In the genomic region with DNA sequence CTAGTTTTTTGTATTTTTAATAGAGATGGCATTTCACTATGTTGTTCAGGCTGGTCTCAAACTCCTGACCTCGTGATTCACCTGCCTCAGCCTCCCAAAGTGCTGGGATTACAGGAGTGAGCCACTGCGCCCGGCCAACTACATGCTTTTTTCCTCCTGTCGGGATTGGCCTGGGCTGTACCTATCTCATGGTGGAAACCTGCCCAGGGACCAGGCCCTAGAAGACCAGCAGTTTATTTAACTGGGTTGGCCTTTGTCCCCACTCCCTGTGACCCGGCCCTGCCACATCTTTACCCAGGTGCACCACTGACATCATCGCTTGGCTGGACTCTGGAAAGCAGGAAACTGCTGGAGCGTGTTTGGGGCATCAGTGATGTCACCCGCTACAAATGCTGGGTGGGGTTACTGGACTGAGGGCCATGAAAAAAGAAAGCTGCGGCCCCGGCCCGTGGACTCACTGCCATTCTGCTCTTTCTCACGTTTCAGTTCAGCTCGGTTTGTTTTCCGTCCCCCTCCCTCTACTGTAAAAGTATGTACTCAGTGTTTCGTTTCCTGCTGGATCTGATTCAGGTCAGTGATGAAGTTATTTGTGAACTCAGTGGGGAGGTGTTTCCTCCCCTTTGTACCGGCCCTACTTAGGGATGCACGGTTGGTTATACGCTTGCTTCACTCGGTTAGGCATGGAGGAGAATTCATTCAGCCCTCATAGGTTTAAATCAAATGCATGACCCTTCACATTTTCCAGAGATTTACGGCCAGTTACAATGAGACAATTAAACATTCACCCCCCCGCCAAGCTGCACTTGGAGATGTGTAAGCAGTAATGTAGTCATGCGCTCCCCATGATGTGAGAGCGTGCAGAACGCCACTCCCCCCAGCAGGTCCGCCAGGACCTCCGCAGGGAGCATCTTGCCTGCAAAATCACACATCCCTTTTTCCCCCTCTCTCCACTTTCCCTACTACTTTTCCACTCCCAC, we compare ENCODE assay signal across 8 cellular contexts.
DNase-seq lines count a peak whose midpoint lies in the region; ATAC-seq and TF ChIP-seq lines count a peak whose summit lies in the region.

No MANE protein-coding gene starts in this region.

- POLR2A ChIA-PET in Caco-2 (lab: Charles Lee) = no interaction called here

- H3K9me3 ChIP-seq in Caco-2 = no peaks in the 10 kb centered on the region

- peaks cover 7% of the 10 kb centered on the region for H3K4me1 Mint-ChIP-seq in Caco-2 (ENCODE audit: low read depth, unreplicated experiment)
- H3K4me1 Mint-ChIP-seq in endothelial cell (ENCODE audit: unreplicated experiment) = peaks cover 72% of the 10 kb centered on the region
- H3K4me1 Mint-ChIP-seq in stimulated activated effector memory CD8-positive, alpha-beta T cell treated with anti-CD3 and anti-CD28 coated beads, Interleukin-12 subunit alpha, Interleukin-12 subunit beta, amount 100 ng/mL, for 72 hours = no peaks in the 10 kb centered on the region
- H3K4me1 Mint-ChIP-seq in natural killer cell = no peaks in the 10 kb centered on the region

- no TSS peak for BruUV-seq in Caco-2 (replicated peaks; lab: Mats Ljungman, UMichigan)

- DNase-seq in Caco-2 (peak in 1 of 2 experiments; percentile 59), NCI-H345 (lab: John Stamatoyannopoulos, UW) (peak; percentile 91), endothelial cell (ENCODE audit: low spot score) (peak; percentile 45), myocyte (ENCODE audit: low read depth) (peak; percentile 55), HCEC 1CT (no peak), natural killer cell (no peak)
- DNase-seq in stimulated activated effector memory CD8-positive, alpha-beta T cell treated with anti-CD3 and anti-CD28 coated beads, Interleukin-12 subunit alpha, Interleukin-12 subunit beta, amount 100 ng/mL, for 72 hours (ENCODE audit: low spot score in 2 of 2) = no peak

- TF ChIP-seq CTCF in Caco-2 (IDR thresholded peaks at IDR 0.05; ENCODE audit: insufficient read depth in 1 of 2, low read depth in 1 of 2, low read length in 1 of 2, severe bottlenecking in 1 of 2, unreplicated experiment in 1 of 2) (no peak), endothelial cell (IDR thresholded peaks at IDR 0.05; ENCODE audit: unreplicated experiment) (no peak), natural killer cell (IDR thresholded peaks at IDR 0.05) (no peak)

- no peak overlapping the region for H3K4me3 ChIP-seq in Caco-2 (ENCODE audit: low read depth, low read length)

- no peaks in the 10 kb centered on the region for H3K27me3 Mint-ChIP-seq in Caco-2 (ENCODE audit: insufficient read depth, unreplicated experiment)
- H3K27me3 Mint-ChIP-seq in endothelial cell (ENCODE audit: unreplicated experiment) = peaks cover 9% of the 10 kb centered on the region
- H3K27me3 Mint-ChIP-seq in natural killer cell (ENCODE audit: low read depth in 2 of 2) = no peaks in the 10 kb centered on the region

- no peaks in the 10 kb centered on the region for H3K36me3 ChIP-seq in Caco-2 (ENCODE audit: control insufficient read depth, insufficient read depth, low read length)

- no peaks in the 10 kb centered on the region for H3K27me3 ChIP-seq in Caco-2 (replicated peaks; ENCODE audit: control insufficient read depth, insufficient read depth, low read length)

- CTCF ChIA-PET in Caco-2 (lab: Charles Lee) = no interaction called here

- no peaks in the 10 kb centered on the region for H3K9me3 Mint-ChIP-seq in Caco-2 (ENCODE audit: unreplicated experiment)
- H3K9me3 Mint-ChIP-seq in endothelial cell (ENCODE audit: unreplicated experiment) = no peaks in the 10 kb centered on the region
- peaks cover 5% of the 10 kb centered on the region for H3K9me3 Mint-ChIP-seq in stimulated activated effector memory CD8-positive, alpha-beta T cell treated with anti-CD3 and anti-CD28 coated beads, Interleukin-12 subunit alpha, Interleukin-12 subunit beta, amount 100 ng/mL, for 72 hours
- no peaks in the 10 kb centered on the region for H3K9me3 Mint-ChIP-seq in natural killer cell

- peak overlapping the region; percentile 25 for H3K27ac Mint-ChIP-seq in Caco-2 (ENCODE audit: unreplicated experiment)
- H3K27ac Mint-ChIP-seq in endothelial cell (ENCODE audit: unreplicated experiment) = peak overlapping the region; percentile 99
- H3K27ac Mint-ChIP-seq in stimulated activated effector memory CD8-positive, alpha-beta T cell treated with anti-CD3 and anti-CD28 coated beads, Interleukin-12 subunit alpha, Interleukin-12 subunit beta, amount 100 ng/mL, for 72 hours = no peak overlapping the region
- H3K27ac Mint-ChIP-seq in natural killer cell = no peak overlapping the region

- H3K4me1 ChIP-seq in Caco-2 = no peaks in the 10 kb centered on the region

- H3K36me3 Mint-ChIP-seq in Caco-2 (ENCODE audit: insufficient read depth, unreplicated experiment) = peaks cover 19% of the 10 kb centered on the region
- peaks cover 25% of the 10 kb centered on the region for H3K36me3 Mint-ChIP-seq in endothelial cell (ENCODE audit: low read depth, unreplicated experiment)
- H3K36me3 Mint-ChIP-seq in stimulated activated effector memory CD8-positive, alpha-beta T cell treated with anti-CD3 and anti-CD28 coated beads, Interleukin-12 subunit alpha, Interleukin-12 subunit beta, amount 100 ng/mL, for 72 hours = peaks cover 59% of the 10 kb centered on the region
- no peaks in the 10 kb centered on the region for H3K36me3 Mint-ChIP-seq in natural killer cell

- H3K4me3 Mint-ChIP-seq in Caco-2 (ENCODE audit: unreplicated experiment) = no peak overlapping the region
- H3K4me3 Mint-ChIP-seq in endothelial cell (ENCODE audit: unreplicated experiment) = peak overlapping the region; percentile 66
- no peak overlapping the region for H3K4me3 Mint-ChIP-seq in stimulated activated effector memory CD8-positive, alpha-beta T cell treated with anti-CD3 and anti-CD28 coated beads, Interleukin-12 subunit alpha, Interleukin-12 subunit beta, amount 100 ng/mL, for 72 hours
- H3K4me3 Mint-ChIP-seq in natural killer cell = no peak overlapping the region

- no peak for ATAC-seq in stimulated activated effector memory CD8-positive, alpha-beta T cell treated with anti-CD3 and anti-CD28 coated beads, Interleukin-12 subunit alpha, Interleukin-12 subunit beta, amount 100 ng/mL, for 72 hours
- ATAC-seq in GM18498 (IDR thresholded peaks at IDR 0.05; ENCODE audit: unreplicated experiment) = no peak
- ATAC-seq in natural killer cell = no peak

- intact Hi-C loops in Caco-2 (cut with micrococcal nuclease; ENCODE audit: unreplicated experiment) = no loop called here
- intact Hi-C loops in natural killer cell (cut with micrococcal nuclease) = no loop called here

Comparison
In these comparisons a context has a peak if more than half of its experiments do, and no peak if none do; other contexts are left out.
1. DNase-seq: peak in NCI-H345 (single experiment), endothelial cell (single experiment) and myocyte (single experiment); none in stimulated activated effector memory CD8-positive, alpha-beta T cell treated with anti-CD3 and anti-CD28 coated beads, Interleukin-12 subunit alpha, Interleukin-12 subunit beta, amount 100 ng/mL, for 72 hours (0 of 2), HCEC 1CT (single experiment) and natural killer cell (single experiment).
2. H3K27ac Mint-ChIP-seq: peak in Caco-2 (single experiment) and endothelial cell (single experiment); none in stimulated activated effector memory CD8-positive, alpha-beta T cell treated with anti-CD3 and anti-CD28 coated beads, Interleukin-12 subunit alpha, Interleukin-12 subunit beta, amount 100 ng/mL, for 72 hours (single experiment) and natural killer cell (0 of 2).